15 cellular contexts compared by ENCODE assay signal in the genomic region with DNA sequence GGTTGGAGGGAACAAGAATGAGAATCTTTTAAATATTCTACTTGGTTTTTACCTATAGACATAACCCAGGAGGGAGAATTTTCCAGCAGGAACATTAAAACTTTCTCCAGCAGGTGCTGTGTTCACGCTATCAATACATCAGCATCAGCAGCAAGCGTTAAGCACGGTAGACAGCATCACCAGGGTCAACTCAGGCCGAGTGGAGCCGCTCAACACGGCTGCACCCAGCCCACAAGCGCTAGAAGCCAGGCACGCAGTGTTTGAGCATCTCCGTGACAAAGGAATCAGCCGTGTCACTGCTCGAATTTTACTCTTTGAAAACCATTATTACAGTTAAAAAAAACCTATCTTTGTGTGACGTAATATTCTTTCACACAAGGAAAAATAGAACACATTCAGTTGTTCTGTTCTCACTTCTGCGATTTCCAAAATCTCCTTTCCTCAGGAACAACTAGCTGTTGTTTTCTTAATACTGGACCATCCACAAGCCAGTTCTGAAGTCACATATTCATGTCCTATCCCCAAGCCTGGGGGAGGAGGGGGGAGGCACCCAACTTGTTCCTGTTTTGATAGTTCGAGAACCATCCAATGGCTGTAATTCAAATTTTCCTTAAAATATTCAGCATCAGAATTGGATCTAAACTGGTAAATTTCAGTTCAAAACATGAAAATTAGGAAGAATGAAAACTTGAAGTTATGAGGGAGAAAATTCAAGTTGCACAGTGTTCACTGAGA.
DNase-seq lines count a peak whose midpoint lies in the region; ATAC-seq and TF ChIP-seq lines count a peak whose summit lies in the region.
"Had no signal": no experiment of that assay in that cellular context is flagged by ENCODE, and none has a peak within 500 bp of the region (broad histone marks: within the 10 kb centered on the region; RNA-seq: fewer than 3 reads in every experiment).

No MANE protein-coding gene starts in this region.

- H3K27ac ChIP-seq in right atrium auricular region (peak overlapping the region in 1 of 2 donors; percentile 0), heart right ventricle (no peak overlapping the region), colonic mucosa (no peak overlapping the region)

- intact Hi-C loops in heart right ventricle (cut with DNase I), result no loop called here
- intact Hi-C loops in colonic mucosa (cut with DNase I), result no loop called here

- no peak overlapping the region for H3K9ac ChIP-seq in colonic mucosa (ENCODE audit: low read depth in 2 of 2, low read length in 2 of 2)

- no peaks in the 10 kb centered on the region for H3K27me3 ChIP-seq in right atrium auricular region
- peaks cover 0 to 6% (median 0%) of the 10 kb centered on the region in 7 donors for H3K27me3 ChIP-seq in heart right ventricle
- H3K27me3 ChIP-seq in colonic mucosa, result no peaks in the 10 kb centered on the region

- H3K9me3 ChIP-seq in right atrium auricular region (no peaks in the 10 kb centered on the region), heart right ventricle (no peaks in the 10 kb centered on the region), colonic mucosa (no peaks in the 10 kb centered on the region)

- TF ChIP-seq CTCF in right atrium auricular region (IDR thresholded peaks at IDR 0.05), result no peak
- no peak for TF ChIP-seq CTCF in heart right ventricle (IDR thresholded peaks at IDR 0.05)
- TF ChIP-seq CTCF in colonic mucosa (IDR thresholded peaks at IDR 0.05), result no peak

- DNase-seq in right atrium auricular region (ENCODE audit: low spot score) (peak; percentile 57), heart right ventricle (no peak), colonic mucosa (peak; percentile 6), mucosa of gallbladder (ENCODE audit: low spot score) (peak; percentile 4), NCI-H510A treated with DMSO at 0.1 percent for 48 hours (lab: John Stamatoyannopoulos, UW) (no peak), dedifferentiated amniotic fluid mesenchymal stem cell (ENCODE audit: extremely low spot score) (no peak), NCI-H2107 (lab: John Stamatoyannopoulos, UW) (no peak)
- DNase-seq: COR-L47, DMS153, DMS79 treated with DMSO at 0.1 percent for 48 hours, EL, HCEC 1CT, HFFc6 had no signal

- 81 to 82% methylated on average over 14 of the region's 14 CpGs for WGBS in heart right ventricle, 2 donors

- H3K4me3 ChIP-seq in right atrium auricular region, result no peak overlapping the region
- no peak overlapping the region for H3K4me3 ChIP-seq in heart right ventricle
- H3K4me3 ChIP-seq in colonic mucosa, result no peak overlapping the region

- H3K4me1 ChIP-seq in right atrium auricular region (peaks cover 0 to 11% of the 10 kb centered on the region in 2 donors), heart right ventricle (no peaks in the 10 kb centered on the region), colonic mucosa (no peaks in the 10 kb centered on the region)

- H3K36me3 ChIP-seq in right atrium auricular region (no peaks in the 10 kb centered on the region), heart right ventricle (no peaks in the 10 kb centered on the region), colonic mucosa (no peaks in the 10 kb centered on the region)

- no peak for ATAC-seq in heart right ventricle
- ATAC-seq in GM19467 (IDR thresholded peaks at IDR 0.05; ENCODE audit: unreplicated experiment), result no peak
- ATAC-seq: HepG2 had no signal

Comparison
In these comparisons a context has a peak if more than half of its experiments do, and no peak if none do; other contexts are left out.
1. DNase-seq: peak in right atrium auricular region (single experiment), colonic mucosa (single experiment) and mucosa of gallbladder (single experiment); none in heart right ventricle (0 of 2), NCI-H510A treated with DMSO at 0.1 percent for 48 hours (single experiment), dedifferentiated amniotic fluid mesenchymal stem cell (single experiment) and NCI-H2107 (single experiment).